Comparison of ENCODE assay signal across 11 cellular contexts in genomic region chr7:156903232-156903909, GRCh38. TPM values are rescaled to one million over a fixed set of nuclear protein-coding genes. Genes with fewer than 3 reads are reported as not detected.
DNase-seq lines count a peak whose midpoint lies in the region; ATAC-seq and TF ChIP-seq lines count a peak whose summit lies in the region.
"Had no signal": no experiment of that assay in that cellular context is flagged by ENCODE, and none has a peak within 500 bp of the region (broad histone marks: within the 10 kb centered on the region; RNA-seq: fewer than 3 reads in every experiment).

No MANE protein-coding gene starts in this region.

- TF ChIP-seq CTCF in cardiac fibroblast (IDR thresholded peaks at IDR 0.05; ENCODE audit: low read depth, low read length) (no peak), mucosa of descending colon (IDR thresholded peaks at IDR 0.05) (no peak)

- peak; percentile 4 for DNase-seq in D341Med (ENCODE audit: low spot score)
- peak; percentile 13 for DNase-seq in NCI-H69 (lab: John Stamatoyannopoulos, UW)
- DNase-seq in cardiac fibroblast (ENCODE audit: low read depth in 2 of 2): peak; percentile 60 to 91
- DNase-seq in mucosa of descending colon: no peak
- no peak for DNase-seq in retina
- no peak for DNase-seq in inferior parietal cortex (ENCODE audit: extremely low spot score)
- no peak for DNase-seq in stimulated activated CD4-positive, alpha-beta T cell treated with anti-CD3 and anti-CD28 coated beads, Interleukin-4, amount 100 ng/mL, for 1 hour
- DNase-seq: mesendoderm had no signal

- no peaks in the 10 kb centered on the region for H3K4me1 ChIP-seq in mucosa of descending colon (ENCODE audit: low read depth)
- H3K4me1 ChIP-seq: breast epithelium, HAP-1 had no signal

- H3K36me3 ChIP-seq in mucosa of descending colon (ENCODE audit: low read depth): no peaks in the 10 kb centered on the region
- H3K36me3 ChIP-seq: breast epithelium, HAP-1 had no signal

- no peak overlapping the region for H3K4me3 ChIP-seq in cardiac fibroblast (replicated peaks in 1 of 2; ENCODE audit: low read depth in 2 of 2, low read length in 2 of 2)
- H3K4me3 ChIP-seq in mucosa of descending colon: no peak overlapping the region
- H3K4me3 ChIP-seq: HAP-1 had no signal

- no peaks in the 10 kb centered on the region for H3K9me3 ChIP-seq in mucosa of descending colon
- H3K9me3 ChIP-seq: breast epithelium, HAP-1 had no signal

- intact Hi-C loops in mucosa of descending colon (cut with DNase I, micrococcal nuclease): no loop called here

- ATAC-seq in mucosa of descending colon (peak; percentile 57), GM19395 (IDR thresholded peaks at IDR 0.05; ENCODE audit: unreplicated experiment) (no peak)

RNA-seq across cellular contexts. Expression of gene LMBR1, which starts 10.4 kb away (rescaled TPM):
- 10 to 100 TPM; 40.5 to 56.3 (median 44.9) TPM for total RNA-seq in mucosa of descending colon

RNA-seq across cellular contexts. Expression of gene NOM1, which starts 46.1 kb away (rescaled TPM):
- total RNA-seq in mucosa of descending colon: 10 to 100 TPM; 13.9 to 20.9 (median 15.9) TPM

Comparison
In these comparisons a context has a peak if more than half of its experiments do, and no peak if none do; other contexts are left out.
1. DNase-seq: peak in D341Med (single experiment), NCI-H69 (single experiment) and cardiac fibroblast (2 of 2); none in mucosa of descending colon (0 of 3), retina (single experiment), inferior parietal cortex (single experiment) and stimulated activated CD4-positive, alpha-beta T cell treated with anti-CD3 and anti-CD28 coated beads, Interleukin-4, amount 100 ng/mL, for 1 hour (single experiment).